Comparison of ENCODE assay signal across 11 cellular contexts in genomic region chr11:62431171-62431895, GRCh38. TPM values are rescaled to one million over a fixed set of nuclear protein-coding genes. Genes with fewer than 3 reads are reported as not detected.
DNase-seq lines count a peak whose midpoint lies in the region; ATAC-seq and TF ChIP-seq lines count a peak whose summit lies in the region.
"Had no signal": no experiment of that assay in that cellular context is flagged by ENCODE, and none has a peak within 500 bp of the region (broad histone marks: within the 10 kb centered on the region; RNA-seq: fewer than 3 reads in every experiment).

No MANE protein-coding gene starts in this region.

- intact Hi-C loops in heart left ventricle (cut with DNase I): loop anchor here in 1 of 10 donors (5.0 kb wide), 1 partner anchor 71 kb away; no protein-coding TSS in a partner anchor

- H2AFZ ChIP-seq in smooth muscle cell (ENCODE audit: low read depth): no peak overlapping the region

- H3K9me3 ChIP-seq in RWPE2 (ENCODE audit: severe bottlenecking): no peaks in the 10 kb centered on the region
- no peaks in the 10 kb centered on the region for H3K9me3 ChIP-seq in smooth muscle cell (replicated peaks; ENCODE audit: low read depth)
- H3K9me3 ChIP-seq in heart left ventricle: no peaks in the 10 kb centered on the region

- 30% methylated on average over 11 of the region's 11 CpGs for WGBS in smooth muscle cell (ENCODE audit: low lambda C conversion rate)
- WGBS in heart left ventricle, 4 donors: 72 to 77% (median 75%) methylated on average over 11 of the region's 11 CpGs

- H3K4me1 ChIP-seq in RWPE2 (ENCODE audit: insufficient read depth, poor library complexity, severe bottlenecking) (peaks cover 19% of the 10 kb centered on the region), smooth muscle cell (ENCODE audit: low read depth) (peaks cover 5% of the 10 kb centered on the region), heart left ventricle (peaks cover 0 to 95% (median 17%) of the 10 kb centered on the region in 12 donors)

- no peaks in the 10 kb centered on the region for H3K79me2 ChIP-seq in smooth muscle cell (ENCODE audit: low read depth)

- H3K4me2 ChIP-seq in smooth muscle cell: peak overlapping the region; percentile 72

- DNase-seq in EL: peak; percentile 88
- DNase-seq in RWPE2 (ENCODE audit: low spot score): no peak
- DNase-seq in fibroblast of peridontal ligament (ENCODE audit: extremely low read depth): peak; percentile 89
- DNase-seq in smooth muscle cell (lab: John Stamatoyannopoulos, UW; ENCODE audit: unreplicated experiment): no peak
- DNase-seq in stimulated activated naive CD8-positive, alpha-beta T cell treated with anti-CD3 and anti-CD28 coated beads, Interleukin-15, Interleukin-2, amounts not matched to agents 100 U/mL and 50 U/mL, for 24 hours: no peak
- DNase-seq in NK-92 treated with Interleukin-12 subunit alpha and Interleukin-12 subunit beta, amount 100 ng/mL, for 24 hours (lab: John Stamatoyannopoulos, UW): no peak
- no peak for DNase-seq in heart left ventricle
- DNase-seq: NCI-H1694 treated with DMSO at 0.1 percent for 48 hours; stimulated activated CD4-positive, alpha-beta T cell treated with anti-CD3 and anti-CD28 coated beads, Interleukin-12 subunit alpha, Interleukin-12 subunit beta, amount 100 ng/mL, for 4 hours had no signal

- H3K27ac ChIP-seq in RWPE2 (ENCODE audit: poor library complexity, severe bottlenecking) (peak overlapping the region; percentile 0), smooth muscle cell (ENCODE audit: low read depth) (peak overlapping the region; percentile 69), heart left ventricle (peak overlapping the region in 1 of 12 donors; percentile 84)

- peak; percentile 15; the same call in 1 of the 3 replicates for ATAC-seq in RWPE2 (ENCODE audit: low read depth)
- no peak for ATAC-seq in stimulated activated naive CD8-positive, alpha-beta T cell treated with anti-CD3 and anti-CD28 coated beads, Interleukin-15, Interleukin-2, amounts not matched to agents 100 U/mL and 50 U/mL, for 24 hours
- no peak for ATAC-seq in HG03457 (IDR thresholded peaks at IDR 0.05; ENCODE audit: unreplicated experiment)
- no peak for ATAC-seq in heart left ventricle

- H3K27me3 ChIP-seq in RWPE2 (ENCODE audit: insufficient read depth, poor library complexity, severe bottlenecking) (no peaks in the 10 kb centered on the region), smooth muscle cell (ENCODE audit: low read depth) (no peaks in the 10 kb centered on the region), heart left ventricle (no peaks in the 10 kb centered on the region)

- TF ChIP-seq POLR2A in heart left ventricle (IDR thresholded peaks at IDR 0.05): no peak

- H3K4me3 ChIP-seq in RWPE2 (ENCODE audit: severe bottlenecking) (no peak overlapping the region), smooth muscle cell (no peak overlapping the region), heart left ventricle (no peak overlapping the region)

- no peak for TF ChIP-seq CTCF in RWPE2 (IDR thresholded peaks at IDR 0.05; ENCODE audit: poor library complexity, severe bottlenecking)
- no peak for TF ChIP-seq CTCF in smooth muscle cell (IDR thresholded peaks at IDR 0.05; ENCODE audit: borderline replicate concordance, insufficient read depth, poor library complexity, severe bottlenecking)
- no peak for TF ChIP-seq CTCF in heart left ventricle (IDR thresholded peaks at IDR 0.05)

- H4K20me1 ChIP-seq in smooth muscle cell (ENCODE audit: low read depth): no peaks in the 10 kb centered on the region

- H3F3A ChIP-seq in smooth muscle cell (ENCODE audit: low read depth): peaks cover 14% of the 10 kb centered on the region

- no peak overlapping the region for H3K9ac ChIP-seq in smooth muscle cell (ENCODE audit: low read depth)

- H3K36me3 ChIP-seq in RWPE2 (ENCODE audit: low read depth) (no peaks in the 10 kb centered on the region), smooth muscle cell (ENCODE audit: low read depth) (no peaks in the 10 kb centered on the region), heart left ventricle (no peaks in the 10 kb centered on the region)

RNA-seq across cellular contexts. Expression of gene SCGB1A1, which starts 12.5 kb away (rescaled TPM):
- not detected in 2 replicates for total RNA-seq in smooth muscle cell
- not detected in 2 replicates for polyA plus RNA-seq in smooth muscle cell
- total RNA-seq in heart left ventricle: not detected
- polyA plus RNA-seq in heart left ventricle: not detected
- total RNA-seq: endothelial cell of umbilical vein had no signal
- polyA plus RNA-seq: endothelial cell of umbilical vein had no signal

Comparison
In these comparisons a context has a peak if more than half of its experiments do, and no peak if none do; other contexts are left out.
1. DNase-seq: peak in EL (single experiment) and fibroblast of peridontal ligament (single experiment); none in RWPE2 (single experiment), smooth muscle cell (single experiment), stimulated activated naive CD8-positive, alpha-beta T cell treated with anti-CD3 and anti-CD28 coated beads, Interleukin-15, Interleukin-2, amounts not matched to agents 100 U/mL and 50 U/mL, for 24 hours (single experiment), NK-92 treated with Interleukin-12 subunit alpha and Interleukin-12 subunit beta, amount 100 ng/mL, for 24 hours (single experiment) and heart left ventricle (0 of 5).